ENCODE assay signal across 15 cellular contexts in the genomic region with DNA sequence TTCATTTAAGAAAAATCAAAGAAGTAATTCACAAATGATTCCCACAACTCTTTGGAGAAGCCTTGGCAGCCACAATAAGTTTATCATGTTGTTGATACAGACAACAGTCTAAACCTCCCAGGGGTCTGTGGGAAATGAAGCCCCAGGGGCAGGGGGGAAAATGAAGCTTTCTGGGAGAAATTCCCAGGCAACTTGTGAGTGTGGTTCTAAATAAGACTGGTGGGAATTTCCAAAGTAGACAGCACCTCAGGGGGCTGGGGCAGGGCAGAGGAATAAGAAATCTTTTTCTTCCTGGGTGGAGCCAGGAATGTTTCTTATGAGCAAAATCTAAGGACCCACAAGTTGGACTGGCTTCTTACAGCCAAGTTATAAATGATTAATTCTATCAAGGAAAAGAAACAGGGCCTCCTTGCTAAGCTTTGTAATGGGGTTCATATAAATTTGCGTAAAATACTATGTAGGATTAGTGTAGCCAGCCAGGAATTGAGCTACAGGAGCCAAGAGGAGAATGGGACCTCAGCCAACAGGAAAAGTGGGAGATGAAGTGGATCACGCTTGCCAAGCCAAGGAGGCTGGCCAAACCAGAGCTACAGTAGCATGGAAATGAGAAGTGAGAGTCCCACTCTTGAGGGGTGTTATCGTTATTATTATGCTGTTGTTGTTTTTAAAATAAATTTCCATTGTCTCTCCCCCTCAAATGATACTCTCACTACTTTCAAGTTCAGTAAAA.
DNase-seq lines count a peak whose midpoint lies in the region; ATAC-seq and TF ChIP-seq lines count a peak whose summit lies in the region.
"Had no signal": no experiment of that assay in that cellular context is flagged by ENCODE, and none has a peak within 500 bp of the region (broad histone marks: within the 10 kb centered on the region; RNA-seq: fewer than 3 reads in every experiment).

No MANE protein-coding gene starts in this region.

- H3K27me3 ChIP-seq in lung (ENCODE audit: control insufficient read depth, insufficient read depth) (no peaks in the 10 kb centered on the region), upper lobe of right lung (no peaks in the 10 kb centered on the region)
- H3K27me3 ChIP-seq: SJCRH30, tibial nerve had no signal

- peak; percentile 1 for DNase-seq in DMS 273 (lab: John Stamatoyannopoulos, UW; ENCODE audit: unreplicated experiment)
- DNase-seq in DMS 273 treated with DMSO at 0.1 percent for 48 hours (lab: John Stamatoyannopoulos, UW), result no peak
- peak; percentile 58 for DNase-seq in cerebellar cortex (ENCODE audit: low spot score)
- peak; percentile 59 for DNase-seq in lung (ENCODE audit: low spot score)
- DNase-seq in upper lobe of right lung, result no peak
- DNase-seq in NCI-H748 treated with DMSO at 0.1 percent for 48 hours (lab: John Stamatoyannopoulos, UW), result no peak
- no peak for DNase-seq in activated CD4-positive, alpha-beta T cell treated with anti-CD3 and anti-CD28 coated beads for 1 hour
- DNase-seq: activated CD8-positive, alpha-beta memory T cell treated with anti-CD3 and anti-CD28 coated beads, Interleukin-2, amount 50 U/mL, for 48 hours; endodermal cell; GM23248; NCI-H526 treated with DMSO at 0.1 percent for 48 hours had no signal

- H3K36me3 ChIP-seq in lung (ENCODE audit: control insufficient read depth in 2 of 2, insufficient read depth in 2 of 2, low read length in 2 of 2) (no peaks in the 10 kb centered on the region), upper lobe of right lung (no peaks in the 10 kb centered on the region)
- H3K36me3 ChIP-seq: SJCRH30, tibial nerve had no signal

- WGBS in lung, 2 donors, result 32 to 65% methylated on average over 3 of the region's 3 CpGs

- H3K4me3 ChIP-seq in lung, result no peak overlapping the region
- H3K4me3 ChIP-seq in upper lobe of right lung, result no peak overlapping the region
- H3K4me3 ChIP-seq: GM23248, SJCRH30, tibial nerve had no signal

- ATAC-seq in lung (ENCODE audit: insufficient read depth, low FRiP score) (peak; percentile 13), upper lobe of right lung (peak; percentile 78), GM21717 (IDR thresholded peaks at IDR 0.05; ENCODE audit: unreplicated experiment) (no peak)

- no peak for TF ChIP-seq CTCF in lung (IDR thresholded peaks at IDR 0.05; ENCODE audit: control extremely low read depth, extremely low read depth)
- no peak for TF ChIP-seq CTCF in upper lobe of right lung (IDR thresholded peaks at IDR 0.05)

- peaks cover 0 to 8% of the 10 kb centered on the region in 2 donors for H3K4me1 ChIP-seq in lung (ENCODE audit: control insufficient read depth in 2 of 2, insufficient read depth in 2 of 2, low read length in 2 of 2)
- peaks cover 6% of the 10 kb centered on the region for H3K4me1 ChIP-seq in upper lobe of right lung
- H3K4me1 ChIP-seq: SJCRH30 had no signal

- H3K27ac ChIP-seq in lung (ENCODE audit: low read depth in 1 of 2, low read length in 1 of 2) (no peak overlapping the region), upper lobe of right lung (no peak overlapping the region)
- H3K27ac ChIP-seq: 22Rv1, GM23248, SJCRH30 had no signal

- H3K9me3 ChIP-seq in lung (ENCODE audit: control insufficient read depth in 2 of 2, insufficient read depth in 1 of 2, low read length in 1 of 2) (no peaks in the 10 kb centered on the region), upper lobe of right lung (no peaks in the 10 kb centered on the region)
- H3K9me3 ChIP-seq: SJCRH30, tibial nerve had no signal

- intact Hi-C loops in upper lobe of right lung (cut with DNase I), result no loop called here

Comparison
In these comparisons a context has a peak if more than half of its experiments do, and no peak if none do; other contexts are left out.
1. DNase-seq: peak in DMS 273 (single experiment), cerebellar cortex (single experiment) and lung (single experiment); none in DMS 273 treated with DMSO at 0.1 percent for 48 hours (single experiment), upper lobe of right lung (single experiment), NCI-H748 treated with DMSO at 0.1 percent for 48 hours (single experiment) and activated CD4-positive, alpha-beta T cell treated with anti-CD3 and anti-CD28 coated beads for 1 hour (single experiment).